18 cellular contexts compared by ENCODE assay signal in the genomic region with DNA sequence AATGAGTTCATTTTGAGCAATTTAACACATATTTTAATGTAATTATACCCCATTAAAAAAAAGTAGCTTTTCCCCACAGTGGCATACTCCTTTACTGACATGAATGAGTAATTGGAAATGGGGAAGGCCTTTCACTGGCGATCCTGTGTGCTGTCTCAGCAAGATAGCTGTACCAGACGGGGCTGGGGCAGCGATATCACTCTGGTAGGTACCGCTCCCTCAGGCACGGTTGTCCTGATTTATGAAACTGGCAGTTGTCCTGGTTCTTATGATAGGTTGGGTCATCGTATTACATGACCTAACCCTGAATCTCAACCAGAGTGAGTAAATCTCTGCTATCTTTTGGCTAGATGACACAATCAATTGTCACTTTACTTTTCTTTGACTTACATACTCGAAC.
"Had no signal": no experiment of that assay in that cellular context is flagged by ENCODE, and none has a peak within 500 bp of the region (broad histone marks: within the 10 kb centered on the region; RNA-seq: fewer than 3 reads in every experiment).

No MANE protein-coding gene starts in this region.

- H3K36me3 ChIP-seq: esophagus squamous epithelium, gastroesophageal sphincter, tibial nerve had no signal

- ATAC-seq: activated CD4-positive, alpha-beta T cell treated with anti-CD3 and anti-CD28 coated beads for 36 hours; gastroesophageal sphincter; naive thymus-derived CD8-positive, alpha-beta T cell; stimulated activated naive CD8-positive, alpha-beta T cell treated with anti-CD3 and anti-CD28 coated beads, Interleukin-15, amount 100 ng/mL, for 72 hours had no signal

- H3K27me3 ChIP-seq: esophagus squamous epithelium, gastroesophageal sphincter, tibial nerve had no signal

- DNase-seq: activated B cell treated with CpG ODN at 0.5 μM for 24 hours; activated CD4-positive, alpha-beta memory T cell treated with anti-CD3 and anti-CD28 coated beads for 36 hours; activated CD4-positive, alpha-beta T cell treated with anti-CD3 and anti-CD28 coated beads for 36 hours; activated naive CD4-positive, alpha-beta T cell treated with Interleukin-2 at 50 U/mL for 16 hours; activated naive CD8-positive, alpha-beta T cell treated with anti-CD3 and anti-CD28 coated beads for 36 hours; activated T-cell treated with anti-CD3 and anti-CD28 coated beads, Interleukin-2, amount 50 U/mL, for 48 hours; amniotic stem cell; cerebellar nuclear complex; esophagus squamous epithelium; head of caudate nucleus; stimulated activated CD4-positive, alpha-beta T cell treated with anti-CD3 and anti-CD28 coated beads, Interleukin-4, amount 100 ng/mL, for 4 hours; stimulated activated naive CD8-positive, alpha-beta T cell treated with anti-CD3 and anti-CD28 coated beads, Interleukin-15, amount 100 ng/mL, for 72 hours; T-cell; T-helper 9 cell had no signal

- H3K9me3 ChIP-seq: esophagus squamous epithelium, gastroesophageal sphincter, tibial nerve had no signal

- H3K4me1 ChIP-seq: esophagus squamous epithelium, gastroesophageal sphincter, tibial nerve had no signal

- H3K4me3 ChIP-seq: coronary artery, esophagus squamous epithelium, gastroesophageal sphincter, tibial nerve had no signal

- H3K27ac ChIP-seq: coronary artery, esophagus squamous epithelium, gastroesophageal sphincter, tibial nerve had no signal
